In the genomic region with DNA sequence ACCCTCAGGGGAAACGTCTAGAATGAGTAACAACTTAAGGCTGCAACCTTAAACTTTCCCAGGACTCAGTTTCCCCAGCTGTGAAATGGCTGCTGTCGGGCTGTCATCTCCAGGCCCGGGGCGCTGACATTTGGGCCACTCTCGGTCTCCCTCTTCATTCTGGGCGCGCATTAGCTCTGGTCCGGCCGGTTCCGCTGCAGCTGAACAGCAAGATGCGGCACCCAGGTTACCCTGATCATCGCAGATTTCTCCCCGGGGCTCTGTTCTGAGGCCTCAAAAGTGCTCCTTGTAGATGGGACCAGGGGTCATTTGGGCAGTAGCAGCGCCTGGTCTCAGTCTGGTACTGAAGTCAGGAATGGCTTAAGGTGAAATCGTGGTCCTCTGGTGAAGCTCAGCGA, we compare ENCODE assay signal across 8 cellular contexts. TPM values are rescaled to one million over a fixed set of nuclear protein-coding genes. Genes with fewer than 3 reads are reported as not detected.
A peak's percentile ranks its signal among the peaks of the same experiment; 100 is the strongest.
DNase-seq lines count a peak whose midpoint lies in the region; ATAC-seq lines count a peak whose summit lies in the region.

No MANE protein-coding gene starts in this region.

- peaks cover 0 to 28% (median 3%) of the 10 kb centered on the region in 11 experiments; a peak in 11 of 22 replicates for H4K20me1 ChIP-seq in BLaER1 treated with 17β-estradiol and CSF1 and Interleukin-3, amounts not matched to agents 10 nM and 100 nM

- peak overlapping the region; percentile 85 for H3K4me3 Mint-ChIP-seq in central memory CD8-positive, alpha-beta T cell
- peak overlapping the region; percentile 84 to 95 (median 90) for H3K4me3 Mint-ChIP-seq in naive thymus-derived CD8-positive, alpha-beta T cell

- peaks cover 6% of the 10 kb centered on the region for H3K9me3 Mint-ChIP-seq in central memory CD8-positive, alpha-beta T cell
- H3K9me3 Mint-ChIP-seq in naive thymus-derived CD8-positive, alpha-beta T cell = peaks cover 0 to 4% (median 0%) of the 10 kb centered on the region in 9 donors

- peak overlapping the region; percentile 91 to 99 (median 98) for H3K4me2 ChIP-seq in BLaER1 treated with 17β-estradiol and CSF1 and Interleukin-3, amounts not matched to agents 10 nM and 100 nM

- H3K36me3 ChIP-seq in BLaER1 treated with 17β-estradiol and CSF1 and Interleukin-3, amounts not matched to agents 10 nM and 100 nM = peaks cover 0 to 9% (median 0%) of the 10 kb centered on the region in 11 experiments; a peak in 6 of 22 replicates

- H3K4me1 ChIP-seq in BLaER1 treated with 17β-estradiol and CSF1 and Interleukin-3, amounts not matched to agents 10 nM and 100 nM = peaks cover 24 to 61% (median 58%) of the 10 kb centered on the region in 10 experiments

- peak overlapping the region; percentile 94 for H3K27ac Mint-ChIP-seq in central memory CD8-positive, alpha-beta T cell (ENCODE audit: low read depth)
- H3K27ac Mint-ChIP-seq in naive thymus-derived CD8-positive, alpha-beta T cell = peak overlapping the region in 9 of 10 donors; percentile 73 to 96 (median 85)

- POLR2A ChIA-PET in naive thymus-derived CD8-positive, alpha-beta T cell (lab: Charles Lee) = interaction anchor here (0.9 to 1.2 kb wide), 6 partner anchors 9 to 222 kb away, joined by 3 to 13 read pairs (median 4); no protein-coding TSS in a partner anchor

- peak overlapping the region in 10 of 11 experiments; percentile 77 to 98 (median 91); a peak in 19 of 22 replicates for H3K9ac ChIP-seq in BLaER1 treated with 17β-estradiol and CSF1 and Interleukin-3, amounts not matched to agents 10 nM and 100 nM

- H3K4me3 ChIP-seq in BLaER1 treated with 17β-estradiol and CSF1 and Interleukin-3, amounts not matched to agents 10 nM and 100 nM = peak overlapping the region; percentile 72 to 90 (median 84)
- peak overlapping the region; percentile 66 for H3K4me3 ChIP-seq in Jurkat, Clone E6-1 (ENCODE audit: low read length)

- H3K27me3 Mint-ChIP-seq in central memory CD8-positive, alpha-beta T cell = peaks cover 11% of the 10 kb centered on the region
- H3K27me3 Mint-ChIP-seq in naive thymus-derived CD8-positive, alpha-beta T cell = peaks cover 0 to 10% (median 0%) of the 10 kb centered on the region in 5 donors

- peak overlapping the region in 9 of 11 experiments; percentile 82 to 97 (median 94); a peak in 17 of 22 replicates for H3K27ac ChIP-seq in BLaER1 treated with 17β-estradiol and CSF1 and Interleukin-3, amounts not matched to agents 10 nM and 100 nM

- H3K9me3 ChIP-seq in BLaER1 treated with 17β-estradiol and CSF1 and Interleukin-3, amounts not matched to agents 10 nM and 100 nM (replicated peaks in 1 of 11) = peaks cover 7 to 23% (median 11%) of the 10 kb centered on the region in 11 experiments

- no peak for ATAC-seq in central memory CD8-positive, alpha-beta T cell (replicated peaks; ENCODE audit: extremely low read depth, poor library complexity, severe bottlenecking)
- ATAC-seq in naive thymus-derived CD8-positive, alpha-beta T cell = no peak
- ATAC-seq in HG02763 (IDR thresholded peaks at IDR 0.05; ENCODE audit: unreplicated experiment) = no peak
- ATAC-seq in GM21619 (IDR thresholded peaks at IDR 0.05; ENCODE audit: unreplicated experiment) = no peak

- peaks cover 9% of the 10 kb centered on the region for H3K36me3 Mint-ChIP-seq in central memory CD8-positive, alpha-beta T cell (ENCODE audit: insufficient read depth)
- peaks cover 0 to 2% (median 0%) of the 10 kb centered on the region in 3 donors for H3K36me3 Mint-ChIP-seq in naive thymus-derived CD8-positive, alpha-beta T cell

- DNase-seq in Jurkat, Clone E6-1 (ENCODE audit: low read depth, low spot score) = no peak
- no peak for DNase-seq in central memory CD8-positive, alpha-beta T cell (ENCODE audit: low spot score in 2 of 2)
- no peak for DNase-seq in naive thymus-derived CD8-positive, alpha-beta T cell
- DNase-seq in foreskin melanocyte (no peak), NOMO-1 (lab: John Stamatoyannopoulos, UW; ENCODE audit: unreplicated experiment in 2 of 2) (no peak)

- H3K27me3 ChIP-seq in BLaER1 treated with 17β-estradiol and CSF1 and Interleukin-3, amounts not matched to agents 10 nM and 100 nM = peaks cover 0 to 17% (median 0%) of the 10 kb centered on the region in 11 experiments; a peak in 5 of 22 replicates

- H3K4me1 Mint-ChIP-seq in central memory CD8-positive, alpha-beta T cell = no peaks in the 10 kb centered on the region
- peaks cover 6 to 27% (median 14%) of the 10 kb centered on the region in 4 donors for H3K4me1 Mint-ChIP-seq in naive thymus-derived CD8-positive, alpha-beta T cell

RNA-seq across cellular contexts. Expression of a gene that starts 0.9 kb away (rescaled TPM):
- 36.1 TPM for polyA plus RNA-seq in Jurkat, Clone E6-1 (2012; ENCODE audit: insufficient read depth, insufficient read length)
- total RNA-seq in naive thymus-derived CD8-positive, alpha-beta T cell = 10 to 100 TPM; 10.5 to 12.0 TPM
- polyA plus RNA-seq in naive thymus-derived CD8-positive, alpha-beta T cell = 1 to 10 TPM; 3.0 to 7.3 (median 7.1) TPM

RNA-seq across cellular contexts. Expression of a gene that starts 57.8 kb away (rescaled TPM):
- polyA plus RNA-seq in Jurkat, Clone E6-1 (2012; ENCODE audit: insufficient read depth, insufficient read length) = 18.9 TPM
- 100 to 1,000 TPM; 162 to 165 TPM for total RNA-seq in naive thymus-derived CD8-positive, alpha-beta T cell
- 10 to 100 TPM; 17.3 to 43.3 (median 20.0) TPM for polyA plus RNA-seq in naive thymus-derived CD8-positive, alpha-beta T cell
